Comparison of ENCODE assay signal across 1 cellular context in the genomic region with DNA sequence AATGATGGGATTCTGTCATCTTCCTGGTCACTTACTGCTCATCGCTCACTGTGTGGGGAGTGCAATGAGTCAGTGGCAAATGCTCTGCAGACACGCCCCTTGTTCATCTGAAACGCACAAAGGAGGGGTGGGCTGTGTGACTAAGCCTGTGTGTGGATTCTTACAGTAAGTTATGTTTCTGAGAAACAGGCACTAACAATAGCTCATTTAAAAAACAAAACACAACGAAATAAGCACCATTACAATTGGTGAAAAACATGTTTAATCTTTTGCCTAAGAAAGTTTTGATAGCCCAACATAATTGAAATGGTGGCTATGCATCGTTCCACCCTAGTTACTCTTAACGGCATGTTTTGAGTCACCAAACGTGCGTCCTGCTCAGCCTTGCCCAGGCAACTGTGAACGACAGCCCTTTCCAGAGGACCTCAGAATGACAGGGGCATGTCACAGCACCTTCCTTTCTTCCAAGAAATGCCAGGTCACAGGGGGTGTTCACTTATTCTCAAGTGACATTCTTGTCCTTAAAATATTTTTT.
TF ChIP-seq lines count a peak whose summit lies in the region.

No MANE protein-coding gene starts in this region.

TF ChIP-seq in K562, 482 proteins besides CTCF, POLR2A, EP300 and RAD21 (continued from another document and continues in another):
- TF ChIP-seq, protein P1, sequence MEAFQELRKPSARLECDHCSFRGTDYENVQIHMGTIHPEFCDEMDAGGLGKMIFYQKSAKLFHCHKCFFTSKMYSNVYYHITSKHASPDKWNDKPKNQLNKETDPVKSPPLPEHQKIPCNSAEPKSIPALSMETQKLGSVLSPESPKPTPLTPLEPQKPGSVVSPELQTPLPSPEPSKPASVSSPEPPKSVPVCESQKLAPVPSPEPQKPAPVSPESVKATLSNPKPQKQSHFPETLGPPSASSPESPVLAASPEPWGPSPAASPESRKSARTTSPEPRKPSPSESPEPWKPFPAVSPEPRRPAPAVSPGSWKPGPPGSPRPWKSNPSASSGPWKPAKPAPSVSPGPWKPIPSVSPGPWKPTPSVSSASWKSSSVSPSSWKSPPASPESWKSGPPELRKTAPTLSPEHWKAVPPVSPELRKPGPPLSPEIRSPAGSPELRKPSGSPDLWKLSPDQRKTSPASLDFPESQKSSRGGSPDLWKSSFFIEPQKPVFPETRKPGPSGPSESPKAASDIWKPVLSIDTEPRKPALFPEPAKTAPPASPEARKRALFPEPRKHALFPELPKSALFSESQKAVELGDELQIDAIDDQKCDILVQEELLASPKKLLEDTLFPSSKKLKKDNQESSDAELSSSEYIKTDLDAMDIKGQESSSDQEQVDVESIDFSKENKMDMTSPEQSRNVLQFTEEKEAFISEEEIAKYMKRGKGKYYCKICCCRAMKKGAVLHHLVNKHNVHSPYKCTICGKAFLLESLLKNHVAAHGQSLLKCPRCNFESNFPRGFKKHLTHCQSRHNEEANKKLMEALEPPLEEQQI (IDR thresholded peaks at IDR 0.05): no peak
- 0 out of 2 replicates have a peak, but pooled peaks have one; percentile 20 for TF ChIP-seq SMAD4 (CRISPR knock-in tag; conservative IDR thresholded peaks at IDR 0.05)
- no peak for TF ChIP-seq TSC22D4 (tag; IDR thresholded peaks at IDR 0.05)
- no peak for TF ChIP-seq ELF2 (CRISPR knock-in tag; IDR thresholded peaks at IDR 0.05)
- TF ChIP-seq, protein P2, sequence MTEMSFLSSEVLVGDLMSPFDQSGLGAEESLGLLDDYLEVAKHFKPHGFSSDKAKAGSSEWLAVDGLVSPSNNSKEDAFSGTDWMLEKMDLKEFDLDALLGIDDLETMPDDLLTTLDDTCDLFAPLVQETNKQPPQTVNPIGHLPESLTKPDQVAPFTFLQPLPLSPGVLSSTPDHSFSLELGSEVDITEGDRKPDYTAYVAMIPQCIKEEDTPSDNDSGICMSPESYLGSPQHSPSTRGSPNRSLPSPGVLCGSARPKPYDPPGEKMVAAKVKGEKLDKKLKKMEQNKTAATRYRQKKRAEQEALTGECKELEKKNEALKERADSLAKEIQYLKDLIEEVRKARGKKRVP (CRISPR knock-in tag; IDR thresholded peaks at IDR 0.05): no peak
- TF ChIP-seq ZBTB1 (CRISPR knock-in tag; IDR thresholded peaks at IDR 0.05; ENCODE audit: borderline replicate concordance, low read depth): no peak
- TF ChIP-seq, protein P3, sequence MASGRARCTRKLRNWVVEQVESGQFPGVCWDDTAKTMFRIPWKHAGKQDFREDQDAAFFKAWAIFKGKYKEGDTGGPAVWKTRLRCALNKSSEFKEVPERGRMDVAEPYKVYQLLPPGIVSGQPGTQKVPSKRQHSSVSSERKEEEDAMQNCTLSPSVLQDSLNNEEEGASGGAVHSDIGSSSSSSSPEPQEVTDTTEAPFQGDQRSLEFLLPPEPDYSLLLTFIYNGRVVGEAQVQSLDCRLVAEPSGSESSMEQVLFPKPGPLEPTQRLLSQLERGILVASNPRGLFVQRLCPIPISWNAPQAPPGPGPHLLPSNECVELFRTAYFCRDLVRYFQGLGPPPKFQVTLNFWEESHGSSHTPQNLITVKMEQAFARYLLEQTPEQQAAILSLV (tag; IDR thresholded peaks at IDR 0.05): no peak
- TF ChIP-seq TEAD1 (CRISPR knock-in tag; IDR thresholded peaks at IDR 0.05): no peak
- no peak for TF ChIP-seq DNMT1 (IDR thresholded peaks at IDR 0.05)
- no peak for TF ChIP-seq ESRRA (IDR thresholded peaks at IDR 0.05; ENCODE audit: borderline replicate concordance, low read depth)
- TF ChIP-seq HNRNPUL1 (IDR thresholded peaks at IDR 0.05; ENCODE audit: low read length): no peak
- no peak for TF ChIP-seq ZNF140 (CRISPR knock-in tag; IDR thresholded peaks at IDR 0.05)
- no peak for TF ChIP-seq ZNF57 (CRISPR knock-in tag; IDR thresholded peaks at IDR 0.05)
- TF ChIP-seq, protein P4, sequence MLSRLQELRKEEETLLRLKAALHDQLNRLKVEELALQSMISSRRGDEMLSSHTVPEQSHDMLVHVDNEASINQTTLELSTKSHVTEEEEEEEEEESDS (CRISPR knock-in tag; IDR thresholded peaks at IDR 0.05): no peak
- TF ChIP-seq ZNF124 (CRISPR knock-in tag; IDR thresholded peaks at IDR 0.05): no peak
- TF ChIP-seq ZNF3 (CRISPR knock-in tag; IDR thresholded peaks at IDR 0.05): no peak
- TF ChIP-seq FOXP1 (CRISPR knock-in tag; IDR thresholded peaks at IDR 0.05): no peak
- no peak for TF ChIP-seq ZNF766 (CRISPR knock-in tag; conservative IDR thresholded peaks at IDR 0.05)
- TF ChIP-seq ZBED1 (IDR thresholded peaks at IDR 0.05): no peak
- no peak for TF ChIP-seq MED1 (CRISPR knock-in tag; IDR thresholded peaks at IDR 0.05; ENCODE audit: borderline replicate concordance)
- TF ChIP-seq SMAD3 (CRISPR knock-in tag; conservative IDR thresholded peaks at IDR 0.05): no peak
- peak; percentile 42 for TF ChIP-seq STAT5A (IDR thresholded peaks at IDR 0.05; ENCODE audit: borderline replicate concordance, low read length)
- no peak for TF ChIP-seq SMARCB1 (IDR thresholded peaks at IDR 0.05; ENCODE audit: insufficient read length, low read depth)
- no peak for TF ChIP-seq NR4A1 (CRISPR knock-in tag; IDR thresholded peaks at IDR 0.05)
- 0 out of 2 replicates have a peak, but pooled peaks have one; percentile 46 for TF ChIP-seq NR4A1 (tag; IDR thresholded peaks at IDR 0.05)
- TF ChIP-seq, protein P5, sequence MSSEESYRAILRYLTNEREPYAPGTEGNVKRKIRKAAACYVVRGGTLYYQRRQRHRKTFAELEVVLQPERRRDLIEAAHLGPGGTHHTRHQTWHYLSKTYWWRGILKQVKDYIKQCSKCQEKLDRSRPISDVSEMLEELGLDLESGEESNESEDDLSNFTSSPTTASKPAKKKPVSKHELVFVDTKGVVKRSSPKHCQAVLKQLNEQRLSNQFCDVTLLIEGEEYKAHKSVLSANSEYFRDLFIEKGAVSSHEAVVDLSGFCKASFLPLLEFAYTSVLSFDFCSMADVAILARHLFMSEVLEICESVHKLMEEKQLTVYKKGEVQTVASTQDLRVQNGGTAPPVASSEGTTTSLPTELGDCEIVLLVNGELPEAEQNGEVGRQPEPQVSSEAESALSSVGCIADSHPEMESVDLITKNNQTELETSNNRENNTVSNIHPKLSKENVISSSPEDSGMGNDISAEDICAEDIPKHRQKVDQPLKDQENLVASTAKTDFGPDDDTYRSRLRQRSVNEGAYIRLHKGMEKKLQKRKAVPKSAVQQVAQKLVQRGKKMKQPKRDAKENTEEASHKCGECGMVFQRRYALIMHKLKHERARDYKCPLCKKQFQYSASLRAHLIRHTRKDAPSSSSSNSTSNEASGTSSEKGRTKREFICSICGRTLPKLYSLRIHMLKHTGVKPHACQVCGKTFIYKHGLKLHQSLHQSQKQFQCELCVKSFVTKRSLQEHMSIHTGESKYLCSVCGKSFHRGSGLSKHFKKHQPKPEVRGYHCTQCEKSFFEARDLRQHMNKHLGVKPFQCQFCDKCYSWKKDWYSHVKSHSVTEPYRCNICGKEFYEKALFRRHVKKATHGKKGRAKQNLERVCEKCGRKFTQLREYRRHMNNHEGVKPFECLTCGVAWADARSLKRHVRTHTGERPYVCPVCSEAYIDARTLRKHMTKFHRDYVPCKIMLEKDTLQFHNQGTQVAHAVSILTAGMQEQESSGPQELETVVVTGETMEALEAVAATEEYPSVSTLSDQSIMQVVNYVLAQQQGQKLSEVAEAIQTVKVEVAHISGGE (CRISPR knock-in tag; IDR thresholded peaks at IDR 0.05): 0 out of 6 replicates have a peak, but pooled peaks of 1 of the 3 experiments have one; percentile 24
- TF ChIP-seq, protein P6, sequence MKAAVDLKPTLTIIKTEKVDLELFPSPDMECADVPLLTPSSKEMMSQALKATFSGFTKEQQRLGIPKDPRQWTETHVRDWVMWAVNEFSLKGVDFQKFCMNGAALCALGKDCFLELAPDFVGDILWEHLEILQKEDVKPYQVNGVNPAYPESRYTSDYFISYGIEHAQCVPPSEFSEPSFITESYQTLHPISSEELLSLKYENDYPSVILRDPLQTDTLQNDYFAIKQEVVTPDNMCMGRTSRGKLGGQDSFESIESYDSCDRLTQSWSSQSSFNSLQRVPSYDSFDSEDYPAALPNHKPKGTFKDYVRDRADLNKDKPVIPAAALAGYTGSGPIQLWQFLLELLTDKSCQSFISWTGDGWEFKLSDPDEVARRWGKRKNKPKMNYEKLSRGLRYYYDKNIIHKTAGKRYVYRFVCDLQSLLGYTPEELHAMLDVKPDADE (conservative IDR thresholded peaks at IDR 0.05; ENCODE audit: control insufficient read depth, low read depth, low read length): no peak
- TF ChIP-seq, protein P7, sequence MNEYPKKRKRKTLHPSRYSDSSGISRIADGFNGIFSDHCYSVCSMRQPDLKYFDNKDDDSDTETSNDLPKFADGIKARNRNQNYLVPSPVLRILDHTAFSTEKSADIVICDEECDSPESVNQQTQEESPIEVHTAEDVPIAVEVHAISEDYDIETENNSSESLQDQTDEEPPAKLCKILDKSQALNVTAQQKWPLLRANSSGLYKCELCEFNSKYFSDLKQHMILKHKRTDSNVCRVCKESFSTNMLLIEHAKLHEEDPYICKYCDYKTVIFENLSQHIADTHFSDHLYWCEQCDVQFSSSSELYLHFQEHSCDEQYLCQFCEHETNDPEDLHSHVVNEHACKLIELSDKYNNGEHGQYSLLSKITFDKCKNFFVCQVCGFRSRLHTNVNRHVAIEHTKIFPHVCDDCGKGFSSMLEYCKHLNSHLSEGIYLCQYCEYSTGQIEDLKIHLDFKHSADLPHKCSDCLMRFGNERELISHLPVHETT (CRISPR knock-in tag; conservative IDR thresholded peaks at IDR 0.05 in 1 of 2, IDR thresholded peaks at IDR 0.05 in 1 of 2): peak in 1 of 2 experiments; percentile 51; a peak in 1 of 4 replicates
- no peak for TF ChIP-seq POLR3A (IDR thresholded peaks at IDR 0.05; ENCODE audit: borderline replicate concordance, extremely low read depth, insufficient read depth, insufficient read length)
- TF ChIP-seq PTBP1 (IDR thresholded peaks at IDR 0.05; ENCODE audit: low read depth, low read length): no peak
- TF ChIP-seq CHD1 (IDR thresholded peaks at IDR 0.05; ENCODE audit: low read length): no peak
- TF ChIP-seq, protein P8, sequence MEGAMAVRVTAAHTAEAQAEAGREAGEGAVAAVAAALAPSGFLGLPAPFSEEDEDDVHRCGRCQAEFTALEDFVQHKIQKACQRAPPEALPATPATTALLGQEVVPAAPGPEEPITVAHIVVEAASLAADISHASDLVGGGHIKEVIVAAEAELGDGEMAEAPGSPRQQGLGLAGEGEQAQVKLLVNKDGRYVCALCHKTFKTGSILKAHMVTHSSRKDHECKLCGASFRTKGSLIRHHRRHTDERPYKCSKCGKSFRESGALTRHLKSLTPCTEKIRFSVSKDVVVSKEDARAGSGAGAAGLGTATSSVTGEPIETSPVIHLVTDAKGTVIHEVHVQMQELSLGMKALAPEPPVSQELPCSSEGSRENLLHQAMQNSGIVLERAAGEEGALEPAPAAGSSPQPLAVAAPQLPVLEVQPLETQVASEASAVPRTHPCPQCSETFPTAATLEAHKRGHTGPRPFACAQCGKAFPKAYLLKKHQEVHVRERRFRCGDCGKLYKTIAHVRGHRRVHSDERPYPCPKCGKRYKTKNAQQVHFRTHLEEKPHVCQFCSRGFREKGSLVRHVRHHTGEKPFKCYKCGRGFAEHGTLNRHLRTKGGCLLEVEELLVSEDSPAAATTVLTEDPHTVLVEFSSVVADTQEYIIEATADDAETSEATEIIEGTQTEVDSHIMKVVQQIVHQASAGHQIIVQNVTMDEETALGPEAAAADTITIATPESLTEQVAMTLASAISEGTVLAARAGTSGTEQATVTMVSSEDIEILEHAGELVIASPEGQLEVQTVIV (CRISPR knock-in tag; IDR thresholded peaks at IDR 0.05; ENCODE audit: borderline replicate concordance): no peak
- TF ChIP-seq, protein P9, sequence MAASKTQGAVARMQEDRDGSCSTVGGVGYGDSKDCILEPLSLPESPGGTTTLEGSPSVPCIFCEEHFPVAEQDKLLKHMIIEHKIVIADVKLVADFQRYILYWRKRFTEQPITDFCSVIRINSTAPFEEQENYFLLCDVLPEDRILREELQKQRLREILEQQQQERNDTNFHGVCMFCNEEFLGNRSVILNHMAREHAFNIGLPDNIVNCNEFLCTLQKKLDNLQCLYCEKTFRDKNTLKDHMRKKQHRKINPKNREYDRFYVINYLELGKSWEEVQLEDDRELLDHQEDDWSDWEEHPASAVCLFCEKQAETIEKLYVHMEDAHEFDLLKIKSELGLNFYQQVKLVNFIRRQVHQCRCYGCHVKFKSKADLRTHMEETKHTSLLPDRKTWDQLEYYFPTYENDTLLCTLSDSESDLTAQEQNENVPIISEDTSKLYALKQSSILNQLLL (CRISPR knock-in tag; IDR thresholded peaks at IDR 0.05; ENCODE audit: borderline replicate concordance): no peak
- TF ChIP-seq, protein P10, sequence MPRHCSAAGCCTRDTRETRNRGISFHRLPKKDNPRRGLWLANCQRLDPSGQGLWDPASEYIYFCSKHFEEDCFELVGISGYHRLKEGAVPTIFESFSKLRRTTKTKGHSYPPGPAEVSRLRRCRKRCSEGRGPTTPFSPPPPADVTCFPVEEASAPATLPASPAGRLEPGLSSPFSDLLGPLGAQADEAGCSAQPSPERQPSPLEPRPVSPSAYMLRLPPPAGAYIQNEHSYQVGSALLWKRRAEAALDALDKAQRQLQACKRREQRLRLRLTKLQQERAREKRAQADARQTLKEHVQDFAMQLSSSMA (CRISPR knock-in tag; IDR thresholded peaks at IDR 0.05): no peak
- no peak for TF ChIP-seq FOXK1 (CRISPR knock-in tag; IDR thresholded peaks at IDR 0.05; ENCODE audit: borderline replicate concordance)
- no peak for TF ChIP-seq RBM22 (IDR thresholded peaks at IDR 0.05; ENCODE audit: low read depth, low read length, poor library complexity, severe bottlenecking)
